In the genomic region with DNA sequence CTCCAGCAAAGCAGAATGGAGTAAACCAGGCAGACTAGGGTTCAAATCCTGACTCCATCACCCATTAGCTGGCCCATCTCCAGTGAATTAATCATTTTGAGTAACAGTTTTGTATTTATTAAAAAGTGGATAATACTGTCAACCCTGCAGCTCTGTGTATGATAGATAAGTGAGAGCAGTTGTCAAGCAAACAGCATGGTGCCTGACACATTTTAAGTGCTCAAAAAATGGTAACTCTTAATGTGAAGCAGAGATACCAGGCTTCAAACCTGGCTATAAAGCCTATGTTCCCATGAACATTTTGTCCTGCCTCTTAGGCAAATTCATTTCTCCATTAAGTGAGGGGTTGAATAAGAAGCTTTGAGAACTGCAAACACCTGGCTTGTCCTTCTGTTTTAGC, we compare ENCODE assay signal across 17 cellular contexts.
"Had no signal": no experiment of that assay in that cellular context is flagged by ENCODE, and none has a peak within 500 bp of the region (broad histone marks: within the 10 kb centered on the region; RNA-seq: fewer than 3 reads in every experiment).

No MANE protein-coding gene starts in this region.

- H3K4me3 ChIP-seq: coronary artery, dorsolateral prefrontal cortex, esophagus muscularis mucosa, gastroesophageal sphincter, heart left ventricle, left lung, lower lobe of right lung had no signal

- H3K27me3 ChIP-seq: esophagus muscularis mucosa, gastroesophageal sphincter, heart left ventricle, left lung had no signal

- H3K27ac ChIP-seq: coronary artery, dorsolateral prefrontal cortex, esophagus muscularis mucosa, foreskin keratinocyte, gastroesophageal sphincter, heart left ventricle, left lung, lower lobe of right lung had no signal

- DNase-seq: dermis blood vessel endothelial cell; dorsolateral prefrontal cortex; effector CD4-positive, alpha-beta T cell; effector memory CD4-positive, alpha-beta T cell; foreskin keratinocyte; heart left ventricle; hippocampal formation; left cardiac atrium; left lung; left ventricle myocardium superior; lower lobe of right lung; mesenchymal stem cell; midbrain; naive B cell had no signal

- H3K36me3 ChIP-seq: esophagus muscularis mucosa, gastroesophageal sphincter, heart left ventricle, left lung, lower lobe of right lung had no signal

- H3K9me3 ChIP-seq: esophagus muscularis mucosa, gastroesophageal sphincter, heart left ventricle, lower lobe of right lung had no signal

- H3K4me1 ChIP-seq: foreskin keratinocyte, heart left ventricle, left lung, lower lobe of right lung had no signal
